Comparison of ENCODE assay signal across 8 cellular contexts in genomic region chr16:70800798-70801480, GRCh38. TPM values are rescaled to one million over a fixed set of nuclear protein-coding genes. Genes with fewer than 3 reads are reported as not detected.
DNase-seq lines count a peak whose midpoint lies in the region; ATAC-seq and TF ChIP-seq lines count a peak whose summit lies in the region.

VAC14 (minus strand) TSS chr16:70801158; CDS start chr16:70800900, 258 bp downstream.

- H2BK120ac ChIP-seq in trophoblast cell (ENCODE audit: insufficient read depth, low read length, poor library complexity), result peak within 1 kb of the TSS; percentile 12

- H3K18ac ChIP-seq in trophoblast cell (ENCODE audit: low read length), result peak within 1 kb of the TSS; percentile 46

- H3K4me1 ChIP-seq in cardiac muscle cell (ENCODE audit: low read depth), result peaks cover 4% of the 10 kb centered on the region
- peaks cover 3% of the 10 kb centered on the region in 2 experiments for H3K4me1 ChIP-seq in trophoblast cell (ENCODE audit: control insufficient read depth in 1 of 2, insufficient read depth in 2 of 2, low read length in 2 of 2)
- H3K4me1 ChIP-seq in tibial nerve, result peaks cover 0 to 24% (median 12%) of the 10 kb centered on the region in 4 donors

- H3K27ac ChIP-seq in cardiac muscle cell, result peak within 1 kb of the TSS; percentile 87
- H3K27ac ChIP-seq in trophoblast cell (ENCODE audit: low read depth, low read length), result no peak within 1 kb of the TSS
- H3K27ac ChIP-seq in tibial nerve, result peak within 1 kb of the TSS in 3 of 4 donors; percentile 51 to 80 (median 74)

- no peak for TF ChIP-seq CTCF in GM12875 (IDR thresholded peaks at IDR 0.05; ENCODE audit: borderline replicate concordance, insufficient read depth, low read depth, low read length)
- TF ChIP-seq CTCF in cardiac muscle cell (IDR thresholded peaks at IDR 0.05; ENCODE audit: low read depth, low read length), result no peak
- no peak for TF ChIP-seq CTCF in tibial nerve (IDR thresholded peaks at IDR 0.05)

- H3K36me3 ChIP-seq in cardiac muscle cell, result no peaks in the 10 kb centered on the region
- no peaks in the 10 kb centered on the region for H3K36me3 ChIP-seq in trophoblast cell (ENCODE audit: control insufficient read depth in 1 of 2, insufficient read depth in 2 of 2, low read length in 2 of 2)
- peaks cover 0 to 21% (median 0%) of the 10 kb centered on the region in 3 donors for H3K36me3 ChIP-seq in tibial nerve

- no peak within 1 kb of the TSS for H2BK12ac ChIP-seq in trophoblast cell (ENCODE audit: low read length)

- H3K9me3 ChIP-seq in cardiac muscle cell (ENCODE audit: low read depth) (no peaks in the 10 kb centered on the region), trophoblast cell (ENCODE audit: insufficient read depth, low read depth, low read length) (peaks cover 2% of the 10 kb centered on the region), tibial nerve (peaks cover 0 to 8% (median 0%) of the 10 kb centered on the region in 4 donors)

- peak within 1 kb of the TSS; percentile 81 for H3K4me3 ChIP-seq in GM12875 (ENCODE audit: low read depth, low read length)
- peak within 1 kb of the TSS; percentile 84 for H3K4me3 ChIP-seq in cardiac muscle cell
- peak within 1 kb of the TSS; percentile 91 for H3K4me3 ChIP-seq in trophoblast cell (ENCODE audit: low read depth, low read length)
- peak within 1 kb of the TSS; percentile 76 to 93 (median 84) for H3K4me3 ChIP-seq in tibial nerve

- peak within 1 kb of the TSS; percentile 38 for H3K4ac ChIP-seq in trophoblast cell (ENCODE audit: low read depth, low read length)

- no CpG with 5 or more reads among the region's 63 CpGs for WGBS in trophoblast cell (ENCODE audit: extremely low coverage, insufficient coverage, insufficient read length)
- WGBS in tibial nerve, 2 donors, result 1% methylated on average over 11 to 37 of the region's 63 CpGs

- peak in 1 of 2 donors; percentile 83 for TF ChIP-seq EP300 in tibial nerve (IDR thresholded peaks at IDR 0.05)

- ATAC-seq in HG02763 (IDR thresholded peaks at IDR 0.05; ENCODE audit: unreplicated experiment), result peak; percentile 92

- peak within 1 kb of the TSS; percentile 62 for H4K91ac ChIP-seq in trophoblast cell (ENCODE audit: low read depth, low read length)

- peak within 1 kb of the TSS; percentile 78 for H4K12ac ChIP-seq in trophoblast cell (ENCODE audit: low read depth, low read length)

- H2BK5ac ChIP-seq in trophoblast cell (ENCODE audit: low read depth, low read length, poor library complexity), result no peak within 1 kb of the TSS

- peak within 1 kb of the TSS; percentile 27 for H2AK5ac ChIP-seq in trophoblast cell (ENCODE audit: low read length)

- H3K27me3 ChIP-seq in cardiac muscle cell (peaks cover 24% of the 10 kb centered on the region), trophoblast cell (ENCODE audit: insufficient read depth, low read length) (no peaks in the 10 kb centered on the region), tibial nerve (no peaks in the 10 kb centered on the region)

- H3K23ac ChIP-seq in trophoblast cell (ENCODE audit: low read length), result no peak within 1 kb of the TSS

- H3K79me2 ChIP-seq in trophoblast cell (ENCODE audit: control insufficient read depth, insufficient read depth, low read length, poor library complexity), result peaks cover 2% of the 10 kb centered on the region

- DNase-seq in NCI-H1417 treated with DMSO at 0.1 percent for 48 hours (lab: John Stamatoyannopoulos, UW) (peak; percentile 75), SW 1271 (lab: John Stamatoyannopoulos, UW) (peak; percentile 60 to 84), cardiac muscle cell (ENCODE audit: low read depth in 1 of 2, low spot score in 1 of 2) (peak; percentile 87 to 95), trophoblast cell (peak; percentile 92 to 94), tibial nerve (ENCODE audit: low spot score in 2 of 2) (peak; percentile 76 to 88)
- DNase-seq in activated naive CD8-positive, alpha-beta T cell treated with anti-CD3 and anti-CD28 coated beads, Interleukin-2, amount 50 U/mL, for 16 hours (ENCODE audit: low read depth, low spot score), result peak; percentile 91

- H2AFZ ChIP-seq in trophoblast cell (ENCODE audit: insufficient read depth, low read length, poor library complexity), result peak within 1 kb of the TSS; percentile 92

- peak within 1 kb of the TSS; percentile 68 for H3K4me2 ChIP-seq in trophoblast cell (ENCODE audit: low read length)

- peak in 1 of 2 donors; percentile 32 for TF ChIP-seq POLR2A in tibial nerve (IDR thresholded peaks at IDR 0.05)

- H3K14ac ChIP-seq in trophoblast cell (ENCODE audit: low read length), result peak within 1 kb of the TSS; percentile 34

- peak within 1 kb of the TSS; percentile 82 for H3K9ac ChIP-seq in trophoblast cell (ENCODE audit: low read length)

- H3K79me1 ChIP-seq in trophoblast cell (ENCODE audit: low read length), result peaks cover 3% of the 10 kb centered on the region

- H4K8ac ChIP-seq in trophoblast cell (ENCODE audit: low read depth, low read length), result peak within 1 kb of the TSS; percentile 79

RNA-seq across cellular contexts. Expression of gene VAC14, which starts in this region (rescaled TPM):
- total RNA-seq in cardiac muscle cell, result 62.8 and 86.6 TPM in 2 replicates
- 63.9 and 78.9 TPM in 2 replicates for polyA plus RNA-seq in cardiac muscle cell
- polyA plus RNA-seq in trophoblast cell (2013), result 20.7 and 22.3 TPM in 2 replicates
- 10 to 100 TPM; 25.7 to 49.5 (median 40.4) TPM for total RNA-seq in tibial nerve
